In the genomic region with DNA sequence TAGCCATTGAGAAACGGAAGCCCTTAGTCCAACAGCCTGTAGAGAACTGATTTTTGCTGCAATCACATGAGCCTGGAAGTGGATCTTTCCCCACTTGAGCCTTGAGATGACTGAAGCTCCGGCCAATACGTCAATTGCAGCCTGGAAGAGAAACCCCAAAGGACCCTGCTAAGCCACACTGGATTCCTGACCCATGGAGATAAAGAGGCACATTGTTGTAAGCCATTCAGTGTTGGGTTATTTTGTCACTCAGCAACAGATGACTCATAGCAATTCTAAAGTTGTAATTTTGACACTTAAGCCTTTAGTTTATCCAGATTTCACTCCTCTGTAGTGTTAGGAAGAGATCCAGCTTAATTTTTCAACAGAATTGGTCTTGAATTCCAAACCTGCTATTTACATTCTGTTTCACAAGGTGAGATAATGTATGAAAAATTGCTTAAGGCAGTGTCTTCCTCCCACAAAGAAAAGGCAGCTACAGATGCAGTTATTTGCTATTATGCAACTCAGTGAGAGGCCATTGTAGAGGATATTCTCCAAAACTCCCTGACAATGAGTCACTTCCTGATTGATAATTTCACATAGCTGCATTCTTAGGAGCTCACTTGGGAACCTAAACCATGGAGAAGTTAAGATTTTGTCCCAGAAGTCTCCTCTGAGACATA, we compare ENCODE assay signal across 11 cellular contexts. TPM values are rescaled to one million over a fixed set of nuclear protein-coding genes. Genes with fewer than 3 reads are reported as not detected.
DNase-seq lines count a peak whose midpoint lies in the region; TF ChIP-seq lines count a peak whose summit lies in the region.
"Had no signal": no experiment of that assay in that cellular context is flagged by ENCODE, and none has a peak within 500 bp of the region (broad histone marks: within the 10 kb centered on the region; RNA-seq: fewer than 3 reads in every experiment).

No MANE protein-coding gene starts in this region.

- DNase-seq in AG08396 (ENCODE audit: low spot score) (peak; percentile 68), M059J (ENCODE audit: low read depth) (peak; percentile 9), dedifferentiated amniotic fluid mesenchymal stem cell (ENCODE audit: extremely low spot score) (peak; percentile 72), kidney tubule cell (ENCODE audit: low spot score) (peak; percentile 70), mesenteric fat pad (ENCODE audit: low spot score) (no peak), NCI-H2196 treated with DMSO at 0.1 percent for 48 hours (lab: John Stamatoyannopoulos, UW; ENCODE audit: unreplicated experiment) (no peak), esophagus squamous epithelium (lab: John Stamatoyannopoulos, UW) (no peak)
- no peak for DNase-seq in activated CD8-positive, alpha-beta memory T cell treated with anti-CD3 and anti-CD28 coated beads, Interleukin-2, amount 50 U/mL, for 4 hours
- DNase-seq: activated CD4-positive, alpha-beta T cell treated with anti-CD3 and anti-CD28 coated beads for 4 hours; kidney had no signal

- no peaks in the 10 kb centered on the region for H3K9me3 ChIP-seq in esophagus squamous epithelium
- H3K9me3 ChIP-seq: ascending aorta had no signal

- TF ChIP-seq CTCF in esophagus squamous epithelium (IDR thresholded peaks at IDR 0.05), result no peak

- no peaks in the 10 kb centered on the region for H3K27me3 ChIP-seq in esophagus squamous epithelium
- H3K27me3 ChIP-seq: ascending aorta had no signal

- no peak for TF ChIP-seq POLR2A in esophagus squamous epithelium (IDR thresholded peaks at IDR 0.05)

- intact Hi-C loops in esophagus squamous epithelium (cut with DNase I), result no loop called here

- 29 to 69% methylated on average over 2 to 3 of the region's 3 CpGs for WGBS in esophagus squamous epithelium, 2 donors

- peaks cover 0 to 8% (median 0%) of the 10 kb centered on the region in 3 donors for H3K4me1 ChIP-seq in esophagus squamous epithelium
- H3K4me1 ChIP-seq: ascending aorta had no signal

- H3K27ac ChIP-seq in esophagus squamous epithelium, result peak overlapping the region in 2 of 4 donors; percentile 15 to 38
- H3K27ac ChIP-seq: ascending aorta had no signal

- no peaks in the 10 kb centered on the region for H3K36me3 ChIP-seq in esophagus squamous epithelium
- H3K36me3 ChIP-seq: ascending aorta had no signal

- no peak overlapping the region for H3K4me3 ChIP-seq in esophagus squamous epithelium
- H3K4me3 ChIP-seq: ascending aorta had no signal

RNA-seq across cellular contexts. Expression of a gene that starts 59.4 kb away (rescaled TPM):
- total RNA-seq in M059J (2014; rRNA removed; shearing (Covaris generic)), result 0.22 and 0.64 TPM in 2 replicates
- total RNA-seq in mesenteric fat pad (12.6 TPM), esophagus squamous epithelium (1 to 10 TPM in 3 of 4 donors, under 1 TPM in 1; 0.19 to 5.3 (median 1.9) TPM)

Comparison
In these comparisons a context has a peak if more than half of its experiments do, and no peak if none do; other contexts are left out.
1. DNase-seq: peak in AG08396 (single experiment), M059J (single experiment), dedifferentiated amniotic fluid mesenchymal stem cell (single experiment) and kidney tubule cell (single experiment); none in mesenteric fat pad (single experiment), NCI-H2196 treated with DMSO at 0.1 percent for 48 hours (single experiment), activated CD8-positive, alpha-beta memory T cell treated with anti-CD3 and anti-CD28 coated beads, Interleukin-2, amount 50 U/mL, for 4 hours (single experiment) and esophagus squamous epithelium (single experiment).